1 cellular context compared by ENCODE assay signal in the genomic region with DNA sequence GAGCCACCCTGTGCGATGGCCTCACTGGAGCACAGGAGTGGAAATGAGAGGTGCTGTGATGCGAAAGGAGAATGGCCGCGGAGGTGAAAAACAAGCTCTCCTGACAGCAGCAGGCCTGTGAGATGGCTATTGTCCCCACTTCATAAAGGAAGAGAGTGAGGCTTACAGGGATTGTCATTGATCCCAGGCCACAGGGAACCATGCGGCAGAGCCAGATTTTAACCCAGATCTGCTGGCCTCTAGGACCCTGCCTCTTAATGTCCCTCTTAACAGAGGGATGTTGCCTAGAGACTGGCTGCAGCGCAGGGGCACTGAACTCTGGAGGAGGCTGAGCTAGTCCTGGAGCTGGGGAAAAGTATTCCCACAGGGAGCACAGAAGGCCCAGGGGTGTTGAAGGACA.
TF ChIP-seq lines count a peak whose summit lies in the region.

No MANE protein-coding gene starts in this region.

TF ChIP-seq in GM23338, 12 proteins besides CTCF, POLR2A, EP300 and RAD21:
- TF ChIP-seq, protein P1, sequence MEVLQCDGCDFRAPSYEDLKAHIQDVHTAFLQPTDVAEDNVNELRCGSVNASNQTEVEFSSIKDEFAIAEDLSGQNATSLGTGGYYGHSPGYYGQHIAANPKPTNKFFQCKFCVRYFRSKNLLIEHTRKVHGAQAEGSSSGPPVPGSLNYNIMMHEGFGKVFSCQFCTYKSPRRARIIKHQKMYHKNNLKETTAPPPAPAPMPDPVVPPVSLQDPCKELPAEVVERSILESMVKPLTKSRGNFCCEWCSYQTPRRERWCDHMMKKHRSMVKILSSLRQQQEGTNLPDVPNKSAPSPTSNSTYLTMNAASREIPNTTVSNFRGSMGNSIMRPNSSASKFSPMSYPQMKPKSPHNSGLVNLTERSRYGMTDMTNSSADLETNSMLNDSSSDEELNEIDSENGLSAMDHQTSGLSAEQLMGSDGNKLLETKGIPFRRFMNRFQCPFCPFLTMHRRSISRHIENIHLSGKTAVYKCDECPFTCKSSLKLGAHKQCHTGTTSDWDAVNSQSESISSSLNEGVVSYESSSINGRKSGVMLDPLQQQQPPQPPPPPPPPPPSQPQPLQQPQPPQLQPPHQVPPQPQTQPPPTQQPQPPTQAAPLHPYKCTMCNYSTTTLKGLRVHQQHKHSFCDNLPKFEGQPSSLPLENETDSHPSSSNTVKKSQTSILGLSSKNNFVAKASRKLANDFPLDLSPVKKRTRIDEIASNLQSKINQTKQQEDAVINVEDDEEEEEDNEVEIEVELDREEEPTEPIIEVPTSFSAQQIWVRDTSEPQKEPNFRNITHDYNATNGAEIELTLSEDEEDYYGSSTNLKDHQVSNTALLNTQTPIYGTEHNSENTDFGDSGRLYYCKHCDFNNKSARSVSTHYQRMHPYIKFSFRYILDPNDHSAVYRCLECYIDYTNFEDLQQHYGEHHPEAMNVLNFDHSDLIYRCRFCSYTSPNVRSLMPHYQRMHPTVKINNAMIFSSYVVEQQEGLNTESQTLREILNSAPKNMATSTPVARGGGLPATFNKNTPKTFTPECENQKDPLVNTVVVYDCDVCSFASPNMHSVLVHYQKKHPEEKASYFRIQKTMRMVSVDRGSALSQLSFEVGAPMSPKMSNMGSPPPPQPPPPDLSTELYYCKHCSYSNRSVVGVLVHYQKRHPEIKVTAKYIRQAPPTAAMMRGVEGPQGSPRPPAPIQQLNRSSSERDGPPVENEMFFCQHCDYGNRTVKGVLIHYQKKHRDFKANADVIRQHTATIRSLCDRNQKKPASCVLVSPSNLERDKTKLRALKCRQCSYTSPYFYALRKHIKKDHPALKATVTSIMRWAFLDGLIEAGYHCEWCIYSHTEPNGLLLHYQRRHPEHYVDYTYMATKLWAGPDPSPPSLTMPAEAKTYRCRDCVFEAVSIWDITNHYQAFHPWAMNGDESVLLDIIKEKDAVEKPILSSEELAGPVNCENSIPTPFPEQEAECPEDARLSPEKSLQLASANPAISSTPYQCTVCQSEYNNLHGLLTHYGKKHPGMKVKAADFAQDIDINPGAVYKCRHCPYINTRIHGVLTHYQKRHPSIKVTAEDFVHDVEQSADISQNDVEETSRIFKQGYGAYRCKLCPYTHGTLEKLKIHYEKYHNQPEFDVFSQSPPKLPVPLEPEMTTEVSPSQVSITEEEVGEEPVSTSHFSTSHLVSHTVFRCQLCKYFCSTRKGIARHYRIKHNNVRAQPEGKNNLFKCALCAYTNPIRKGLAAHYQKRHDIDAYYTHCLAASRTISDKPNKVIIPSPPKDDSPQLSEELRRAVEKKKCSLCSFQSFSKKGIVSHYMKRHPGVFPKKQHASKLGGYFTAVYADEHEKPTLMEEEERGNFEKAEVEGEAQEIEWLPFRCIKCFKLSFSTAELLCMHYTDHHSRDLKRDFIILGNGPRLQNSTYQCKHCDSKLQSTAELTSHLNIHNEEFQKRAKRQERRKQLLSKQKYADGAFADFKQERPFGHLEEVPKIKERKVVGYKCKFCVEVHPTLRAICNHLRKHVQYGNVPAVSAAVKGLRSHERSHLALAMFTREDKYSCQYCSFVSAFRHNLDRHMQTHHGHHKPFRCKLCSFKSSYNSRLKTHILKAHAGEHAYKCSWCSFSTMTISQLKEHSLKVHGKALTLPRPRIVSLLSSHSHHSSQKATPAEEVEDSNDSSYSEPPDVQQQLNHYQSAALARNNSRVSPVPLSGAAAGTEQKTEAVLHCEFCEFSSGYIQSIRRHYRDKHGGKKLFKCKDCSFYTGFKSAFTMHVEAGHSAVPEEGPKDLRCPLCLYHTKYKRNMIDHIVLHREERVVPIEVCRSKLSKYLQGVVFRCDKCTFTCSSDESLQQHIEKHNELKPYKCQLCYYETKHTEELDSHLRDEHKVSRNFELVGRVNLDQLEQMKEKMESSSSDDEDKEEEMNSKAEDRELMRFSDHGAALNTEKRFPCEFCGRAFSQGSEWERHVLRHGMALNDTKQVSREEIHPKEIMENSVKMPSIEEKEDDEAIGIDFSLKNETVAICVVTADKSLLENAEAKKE (CRISPR knock-in tag; IDR thresholded peaks at IDR 0.05), result no peak
- TF ChIP-seq JUNB (IDR thresholded peaks at IDR 0.05; ENCODE audit: unreplicated experiment), result no peak
- TF ChIP-seq POLR2AphosphoS5 (IDR thresholded peaks at IDR 0.05; ENCODE audit: low read depth), result no peak
- TF ChIP-seq NANOG (IDR thresholded peaks at IDR 0.05; ENCODE audit: borderline replicate concordance), result no peak
- TF ChIP-seq ZNF114 (CRISPR knock-in tag; IDR thresholded peaks at IDR 0.05), result no peak
- TF ChIP-seq STAT1 (IDR thresholded peaks at IDR 0.05; ENCODE audit: unreplicated experiment), result no peak
